ENCODE assay signal across 23 cellular contexts in genomic region chr20:62670156-62670555, GRCh38. TPM values are rescaled to one million over a fixed set of nuclear protein-coding genes. Genes with fewer than 3 reads are reported as not detected.
"Had no signal": no experiment of that assay in that cellular context is flagged by ENCODE, and none has a peak within 500 bp of the region (broad histone marks: within the 10 kb centered on the region; RNA-seq: fewer than 3 reads in every experiment).

No MANE protein-coding gene starts in this region.

- DNase-seq: activated CD4-positive, alpha-beta memory T cell treated with anti-CD3 and anti-CD28 coated beads, Interleukin-2, amount 10 ng/mL, durations not matched to agents 7 days and 5 days; activated CD4-positive, alpha-beta T cell treated with anti-CD3 and anti-CD28 coated beads for 36 hours; activated CD4-positive, alpha-beta T cell treated with anti-CD3 and anti-CD28 coated beads, Interleukin-2, amount 50 U/mL, for 1 hour; activated CD8-positive, alpha-beta memory T cell treated with anti-CD3 and anti-CD28 coated beads, Interleukin-2, amount 50 U/mL, for 4 hours; activated effector memory CD4-positive, alpha-beta T cell treated with Interleukin-2 at 50 U/mL for 16 hours; activated naive CD4-positive, alpha-beta T cell; activated T-cell treated with anti-CD3 and anti-CD28 coated beads, Interleukin-2, amount 50 U/mL, for 1 hour; aorta; KG1; NCI-H1048; NCI-H1694; NCI-H2029; NCI-H2107; NCI-H2171 treated with DMSO at 0.1 percent for 48 hours; NCI-H226; NCI-H69; NK-92 treated with Interleukin-12 subunit alpha and Interleukin-12 subunit beta, amount 100 ng/mL, for 24 hours; SIG-M5; T-cell had no signal

- H3K36me3 ChIP-seq: breast epithelium had no signal

- H3K36me3 Mint-ChIP-seq: T-cell had no signal

- H3K4me3 Mint-ChIP-seq: activated CD4-positive, alpha-beta memory T cell treated with anti-CD3 and anti-CD28 coated beads, Interleukin-2, amount 10 ng/mL, durations not matched to agents 7 days and 5 days; activated CD4-positive, alpha-beta T cell treated with anti-CD3 and anti-CD28 coated beads for 36 hours; activated naive CD4-positive, alpha-beta T cell treated with anti-CD3 and anti-CD28 coated beads, Interleukin-2, amount 50 U/mL, for 24 hours; T-cell had no signal

- H3K27ac Mint-ChIP-seq: activated CD4-positive, alpha-beta memory T cell treated with anti-CD3 and anti-CD28 coated beads, Interleukin-2, amount 10 ng/mL, durations not matched to agents 7 days and 5 days; activated CD4-positive, alpha-beta T cell treated with anti-CD3 and anti-CD28 coated beads for 36 hours; activated naive CD4-positive, alpha-beta T cell treated with anti-CD3 and anti-CD28 coated beads, Interleukin-2, amount 50 U/mL, for 24 hours; T-cell had no signal

- H3K9me3 Mint-ChIP-seq: activated CD4-positive, alpha-beta memory T cell treated with anti-CD3 and anti-CD28 coated beads, Interleukin-2, amount 10 ng/mL, durations not matched to agents 7 days and 5 days; activated naive CD4-positive, alpha-beta T cell treated with anti-CD3 and anti-CD28 coated beads, Interleukin-2, amount 50 U/mL, for 24 hours; T-cell had no signal

- H3K4me1 Mint-ChIP-seq: activated CD4-positive, alpha-beta T cell treated with anti-CD3 and anti-CD28 coated beads for 36 hours had no signal

- H3K27ac ChIP-seq: breast epithelium, VCaP had no signal

- H3K9me3 ChIP-seq: breast epithelium had no signal

- ATAC-seq: activated CD4-positive, alpha-beta T cell treated with anti-CD3 and anti-CD28 coated beads for 36 hours; T-cell had no signal

- H3K27me3 Mint-ChIP-seq: activated CD4-positive, alpha-beta memory T cell treated with anti-CD3 and anti-CD28 coated beads, Interleukin-2, amount 10 ng/mL, durations not matched to agents 7 days and 5 days; activated CD4-positive, alpha-beta T cell treated with anti-CD3 and anti-CD28 coated beads for 36 hours; activated naive CD4-positive, alpha-beta T cell treated with anti-CD3 and anti-CD28 coated beads, Interleukin-2, amount 50 U/mL, for 24 hours; T-cell had no signal

- H3K4me3 ChIP-seq: breast epithelium had no signal

RNA-seq across cellular contexts. Expression of gene NTSR1, which starts 38.5 kb away (rescaled TPM):
- total RNA-seq: activated CD4-positive, alpha-beta memory T cell treated with anti-CD3 and anti-CD28 coated beads, Interleukin-2, amount 10 ng/mL, durations not matched to agents 7 days and 5 days; activated CD8-positive, alpha-beta memory T cell treated with anti-CD3 and anti-CD28 coated beads for 36 hours; aorta had no signal
- polyA plus RNA-seq: aorta had no signal
